Comparison of ENCODE assay signal across 21 cellular contexts in genomic region chr21:21788591-21788990, GRCh38.
A peak's percentile ranks its signal among the peaks of the same experiment; 100 is the strongest.
DNase-seq lines count a peak whose midpoint lies in the region; ATAC-seq and TF ChIP-seq lines count a peak whose summit lies in the region.
"Had no signal": no experiment of that assay in that cellular context is flagged by ENCODE, and none has a peak within 500 bp of the region (broad histone marks: within the 10 kb centered on the region; RNA-seq: fewer than 3 reads in every experiment).

No MANE protein-coding gene starts in this region.

- no peak for ATAC-seq in HG03432 (IDR thresholded peaks at IDR 0.05; ENCODE audit: unreplicated experiment)
- ATAC-seq: A549, GM23338, HCT116 had no signal

- H3K4me3 ChIP-seq in choroid plexus epithelial cell (ENCODE audit: low read depth, low read length), result no peak overlapping the region
- no peak overlapping the region for H3K4me3 ChIP-seq in fibroblast of mammary gland (ENCODE audit: control insufficient read depth, low read depth, low read length)
- H3K4me3 ChIP-seq: A549; BLaER1 treated with 17β-estradiol and CSF1 and Interleukin-3, amounts not matched to agents 10 nM and 100 nM; GM23338 had no signal

- peak; percentile 53 for DNase-seq in choroid plexus epithelial cell (ENCODE audit: low read depth)
- DNase-seq in fibroblast of mammary gland (ENCODE audit: low read depth), result peak; percentile 2
- DNase-seq in fibroblast of the conjunctiva (ENCODE audit: low read depth), result peak; percentile 8
- no peak for DNase-seq in stimulated activated CD4-positive, alpha-beta T cell treated with anti-CD3 and anti-CD28 coated beads, Interleukin-1b, Interleukin-23, amount 100 ng/mL, for 48 hours
- DNase-seq in stimulated activated CD4-positive, alpha-beta T cell treated with anti-CD3 and anti-CD28 coated beads, Interleukin-2, amount 100 ng/mL, for 48 hours, result no peak
- DNase-seq: 8988T; ACHN; AML-193; BE2C; Calu3; CD4-positive, alpha-beta memory T cell; COR-L47; DMS53; DMS79 treated with DMSO at 0.1 percent for 48 hours; GF-D8; H9 had no signal

- TF ChIP-seq CTCF in choroid plexus epithelial cell (conservative IDR thresholded peaks at IDR 0.05; ENCODE audit: low read depth, low read length) (no peak), fibroblast of mammary gland (conservative IDR thresholded peaks at IDR 0.05; ENCODE audit: control insufficient read depth, insufficient read depth, low read depth, low read length) (no peak)

Comparison
In these comparisons a context has a peak if more than half of its experiments do, and no peak if none do; other contexts are left out.
1. DNase-seq: peak in choroid plexus epithelial cell (single experiment), fibroblast of mammary gland (single experiment) and fibroblast of the conjunctiva (single experiment); none in stimulated activated CD4-positive, alpha-beta T cell treated with anti-CD3 and anti-CD28 coated beads, Interleukin-1b, Interleukin-23, amount 100 ng/mL, for 48 hours (single experiment) and stimulated activated CD4-positive, alpha-beta T cell treated with anti-CD3 and anti-CD28 coated beads, Interleukin-2, amount 100 ng/mL, for 48 hours (0 of 2).